Comparison of ENCODE assay signal across 20 cellular contexts in genomic region chr20:13279171-13279570, GRCh38. TPM values are rescaled to one million over a fixed set of nuclear protein-coding genes. Genes with fewer than 3 reads are reported as not detected.
"Had no signal": no experiment of that assay in that cellular context is flagged by ENCODE, and none has a peak within 500 bp of the region (broad histone marks: within the 10 kb centered on the region; RNA-seq: fewer than 3 reads in every experiment).

No MANE protein-coding gene starts in this region.

- H3K36me3 ChIP-seq: gastroesophageal sphincter, left lung, lower lobe of right lung, neutrophil, right lobe of liver, upper lobe of left lung, uterus had no signal

- H3K9me3 Mint-ChIP-seq: dendritic cell treated with granulocyte-macrophage colony-stimulating factor and Interleukin-4, amounts not matched to agents 40 ng/mL and 50 ng/mL, for 4 days; stimulated activated effector memory CD8-positive, alpha-beta T cell treated with anti-CD3 and anti-CD28 coated beads, Interleukin-12 subunit alpha, Interleukin-12 subunit beta, amount 100 ng/mL, for 72 hours had no signal

- H3K27ac ChIP-seq: gastroesophageal sphincter, left lung, lower lobe of right lung, neutrophil, psoas muscle, right lobe of liver, tibial artery, upper lobe of left lung, uterus had no signal

- H3K4me3 Mint-ChIP-seq: dendritic cell treated with granulocyte-macrophage colony-stimulating factor and Interleukin-4, amounts not matched to agents 40 ng/mL and 50 ng/mL, for 4 days; naive thymus-derived CD4-positive, alpha-beta T cell; stimulated activated effector memory CD8-positive, alpha-beta T cell treated with anti-CD3 and anti-CD28 coated beads, Interleukin-12 subunit alpha, Interleukin-12 subunit beta, amount 100 ng/mL, for 72 hours had no signal

- DNase-seq: glutamatergic neuron; islet precursor cell; left lung; lower lobe of right lung; mesendoderm; naive thymus-derived CD4-positive, alpha-beta T cell; psoas muscle; retina; right lobe of liver; stimulated activated CD4-positive, alpha-beta T cell treated with anti-CD3 and anti-CD28 coated beads, Interleukin-4, amount 100 ng/mL, for 1 hour; stimulated activated CD8-positive, alpha-beta memory T cell treated with anti-CD3 and anti-CD28 coated beads, Interleukin-4, amount 100 ng/mL, for 48 hours; stimulated activated naive CD8-positive, alpha-beta T cell treated with anti-CD3 and anti-CD28 coated beads, Interleukin-15, Interleukin-2, amounts not matched to agents 100 U/mL and 50 U/mL, for 24 hours; tibial artery; uterus had no signal

- H3K36me3 Mint-ChIP-seq: stimulated activated effector memory CD8-positive, alpha-beta T cell treated with anti-CD3 and anti-CD28 coated beads, Interleukin-12 subunit alpha, Interleukin-12 subunit beta, amount 100 ng/mL, for 72 hours had no signal

- ATAC-seq: gastroesophageal sphincter; left lung; lower lobe of right lung; naive thymus-derived CD4-positive, alpha-beta T cell; psoas muscle; right lobe of liver; stimulated activated effector memory CD8-positive, alpha-beta T cell treated with anti-CD3 and anti-CD28 coated beads, Interleukin-12 subunit alpha, Interleukin-12 subunit beta, amount 100 ng/mL, for 72 hours; stimulated activated naive CD8-positive, alpha-beta T cell treated with anti-CD3 and anti-CD28 coated beads, Interleukin-15, Interleukin-2, amounts not matched to agents 100 U/mL and 50 U/mL, for 24 hours had no signal

- H3K4me1 Mint-ChIP-seq: naive thymus-derived CD4-positive, alpha-beta T cell; stimulated activated effector memory CD8-positive, alpha-beta T cell treated with anti-CD3 and anti-CD28 coated beads, Interleukin-12 subunit alpha, Interleukin-12 subunit beta, amount 100 ng/mL, for 72 hours had no signal

- H3K9me3 ChIP-seq: gastroesophageal sphincter, left lung, lower lobe of right lung, neutrophil, psoas muscle, right lobe of liver, tibial artery, upper lobe of left lung, uterus had no signal

- H3K4me3 ChIP-seq: gastroesophageal sphincter, left lung, lower lobe of right lung, psoas muscle, right lobe of liver, tibial artery, upper lobe of left lung, uterus had no signal

- H3K27me3 Mint-ChIP-seq: dendritic cell treated with granulocyte-macrophage colony-stimulating factor and Interleukin-4, amounts not matched to agents 40 ng/mL and 50 ng/mL, for 4 days; naive thymus-derived CD4-positive, alpha-beta T cell had no signal

- H3K27me3 ChIP-seq: gastroesophageal sphincter, left lung, right lobe of liver, tibial artery, upper lobe of left lung, uterus had no signal

- H3K27ac Mint-ChIP-seq: dendritic cell treated with granulocyte-macrophage colony-stimulating factor and Interleukin-4, amounts not matched to agents 40 ng/mL and 50 ng/mL, for 4 days; naive thymus-derived CD4-positive, alpha-beta T cell; stimulated activated effector memory CD8-positive, alpha-beta T cell treated with anti-CD3 and anti-CD28 coated beads, Interleukin-12 subunit alpha, Interleukin-12 subunit beta, amount 100 ng/mL, for 72 hours had no signal

- H3K4me1 ChIP-seq: left lung, lower lobe of right lung, uterus had no signal

RNA-seq across cellular contexts. Expression of gene ISM1, which starts 58.1 kb away (rescaled TPM):
- polyA plus RNA-seq: neural cell had no signal
